In genomic region chr7:76149847-76150691, GRCh38 we compare ENCODE assay signal across 1 cellular context.
TF ChIP-seq lines count a peak whose summit lies in the region.

No MANE protein-coding gene starts in this region.

TF ChIP-seq in H1, 55 proteins besides CTCF, POLR2A, EP300 and RAD21:
- TF ChIP-seq, protein P1, sequence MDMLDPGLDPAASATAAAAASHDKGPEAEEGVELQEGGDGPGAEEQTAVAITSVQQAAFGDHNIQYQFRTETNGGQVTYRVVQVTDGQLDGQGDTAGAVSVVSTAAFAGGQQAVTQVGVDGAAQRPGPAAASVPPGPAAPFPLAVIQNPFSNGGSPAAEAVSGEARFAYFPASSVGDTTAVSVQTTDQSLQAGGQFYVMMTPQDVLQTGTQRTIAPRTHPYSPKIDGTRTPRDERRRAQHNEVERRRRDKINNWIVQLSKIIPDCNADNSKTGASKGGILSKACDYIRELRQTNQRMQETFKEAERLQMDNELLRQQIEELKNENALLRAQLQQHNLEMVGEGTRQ (IDR thresholded peaks at IDR 0.05; ENCODE audit: low read length), result no peak
- TF ChIP-seq JUN (IDR thresholded peaks at IDR 0.05; ENCODE audit: low read depth, low read length) (no peak), KDM1A (IDR thresholded peaks at IDR 0.05; ENCODE audit: borderline replicate concordance, low read length) (no peak), KDM5A (IDR thresholded peaks at IDR 0.05; ENCODE audit: low read length) (no peak), RFX5 (IDR thresholded peaks at IDR 0.05; ENCODE audit: borderline replicate concordance, low read depth, low read length) (no peak), CBX8 (IDR thresholded peaks at IDR 0.05; ENCODE audit: borderline replicate concordance, low read depth, low read length) (no peak), JUND (IDR thresholded peaks at IDR 0.05; ENCODE audit: low read length) (no peak), SRF (IDR thresholded peaks at IDR 0.05; ENCODE audit: low read depth, low read length) (no peak)
